9 cellular contexts compared by ENCODE assay signal in genomic region chr7:122544463-122544862, GRCh38.
DNase-seq lines count a peak whose midpoint lies in the region; ATAC-seq lines count a peak whose summit lies in the region.
"Had no signal": no experiment of that assay in that cellular context is flagged by ENCODE, and none has a peak within 500 bp of the region (broad histone marks: within the 10 kb centered on the region; RNA-seq: fewer than 3 reads in every experiment).

No MANE protein-coding gene starts in this region.

- DNase-seq in left colon = peak; percentile 4 to 24
- DNase-seq in NCI-H1436 (lab: John Stamatoyannopoulos, UW) = no peak
- DNase-seq in activated CD8-positive, alpha-beta memory T cell treated with anti-CD3 and anti-CD28 coated beads for 24 hours = no peak
- no peak for DNase-seq in iPS-NIHi7 (ENCODE audit: extremely low spot score)
- DNase-seq in NCI-H187 (lab: John Stamatoyannopoulos, UW) = no peak
- DNase-seq: Calu3 had no signal

- intact Hi-C loops in left colon (cut with DNase I, micrococcal nuclease) = no loop called here

- peak; percentile 74 for ATAC-seq in GM18520 (IDR thresholded peaks at IDR 0.05; ENCODE audit: unreplicated experiment)
- ATAC-seq in GM21723 (IDR thresholded peaks at IDR 0.05; ENCODE audit: unreplicated experiment) = peak; percentile 93
- ATAC-seq in HG03457 (IDR thresholded peaks at IDR 0.05; ENCODE audit: unreplicated experiment) = peak; percentile 93
- no peak for ATAC-seq in left colon

Comparison
In these comparisons a context has a peak if more than half of its experiments do, and no peak if none do; other contexts are left out.
1. DNase-seq: peak in left colon (2 of 2); none in NCI-H1436 (single experiment), activated CD8-positive, alpha-beta memory T cell treated with anti-CD3 and anti-CD28 coated beads for 24 hours (single experiment), iPS-NIHi7 (single experiment) and NCI-H187 (0 of 2).